9 cellular contexts compared by ENCODE assay signal in genomic region chr22:37735054-37735453, GRCh38. TPM values are rescaled to one million over a fixed set of nuclear protein-coding genes. Genes with fewer than 3 reads are reported as not detected.
DNase-seq lines count a peak whose midpoint lies in the region; ATAC-seq and TF ChIP-seq lines count a peak whose summit lies in the region.
"Had no signal": no experiment of that assay in that cellular context is flagged by ENCODE, and none has a peak within 500 bp of the region (broad histone marks: within the 10 kb centered on the region; RNA-seq: fewer than 3 reads in every experiment).

No MANE protein-coding gene starts in this region.

- in situ Hi-C loops in astrocyte of the cerebellum (cut with HindIII; ENCODE audit: low sequenced_read_pairs): no loop called here

- POLR2A ChIA-PET in HEK293 (lab: Yijun Ruan, JAX): no interaction called here

- no peaks in the 10 kb centered on the region for H3K27me3 ChIP-seq in stomach

- H3K4me3 ChIP-seq in HEK293 (ENCODE audit: low read depth, low read length): no peak overlapping the region
- no peak overlapping the region for H3K4me3 ChIP-seq in astrocyte of the cerebellum (ENCODE audit: low read depth, low read length)
- no peak overlapping the region for H3K4me3 ChIP-seq in stomach

- no peak for TF ChIP-seq EP300 in stomach (IDR thresholded peaks at IDR 0.05)

- 23 to 63% (median 46%) methylated on average over 5 to 10 of the region's 10 CpGs for WGBS in stomach, 5 donors

- intact Hi-C loops in stomach (cut with DNase I; ENCODE audit: low total_unique reads): no loop called here

- H3K27ac ChIP-seq in HEK293 (ENCODE audit: extremely low read depth, low read depth, low read length) (no peak overlapping the region), stomach (peak overlapping the region; percentile 79 to 92 (median 87))

- CTCF ChIA-PET in HEK293 (lab: Yijun Ruan, JAX): interaction anchor here (0.6 to 1.3 kb wide), 3 partner anchors 16 to 24 kb away, joined by 3 to 4 read pairs (median 4); no protein-coding TSS in a partner anchor

- no peak for TF ChIP-seq POLR2A in stomach (IDR thresholded peaks at IDR 0.05)

- ATAC-seq in GM21717 (IDR thresholded peaks at IDR 0.05; ENCODE audit: unreplicated experiment) (no peak), GM21723 (IDR thresholded peaks at IDR 0.05; ENCODE audit: unreplicated experiment) (no peak), HG02763 (IDR thresholded peaks at IDR 0.05; ENCODE audit: unreplicated experiment) (no peak)

- H3K36me3 ChIP-seq in HEK293 (ENCODE audit: control insufficient read depth in 2 of 2, insufficient read depth in 1 of 2, low read length in 2 of 2) (no peaks in the 10 kb centered on the region; a peak in 1 of 3 replicates), stomach (no peaks in the 10 kb centered on the region)

- TF ChIP-seq CTCF in HEK293 (tag by site-specific recombination; IDR thresholded peaks at IDR 0.05) (peak; percentile 64), astrocyte of the cerebellum (IDR thresholded peaks at IDR 0.05; ENCODE audit: low read depth, low read length, missing control alignments) (peak; percentile 42), stomach (IDR thresholded peaks at IDR 0.05) (peak in 4 of 7 experiments; percentile 18 to 72 (median 63))

- H3K4me1 ChIP-seq in HEK293 (ENCODE audit: control insufficient read depth, insufficient read depth, low read length) (no peaks in the 10 kb centered on the region), stomach (peaks cover 27 to 70% (median 51%) of the 10 kb centered on the region in 4 donors)

- H3K9me3 ChIP-seq in HEK293 (ENCODE audit: control insufficient read depth, insufficient read depth, low read depth, low read length) (no peaks in the 10 kb centered on the region), stomach (no peaks in the 10 kb centered on the region)

- no peak for DNase-seq in astrocyte of the cerebellum (ENCODE audit: low read depth)
- peak; percentile 9 to 23 for DNase-seq in hippocampal formation (lab: John Stamatoyannopoulos, UW)
- DNase-seq in stomach: peak; percentile 82
- DNase-seq in NCI-H2081 (lab: John Stamatoyannopoulos, UW): no peak
- DNase-seq: activated CD4-positive, CD25-positive, alpha-beta regulatory T cell treated with anti-CD3 and anti-CD28 coated beads, Interleukin-2, amount 50 U/mL, for 72 hours had no signal

TF ChIP-seq in HEK293, 187 proteins besides CTCF, POLR2A, EP300 and RAD21 (continues in another document):
- no peak for TF ChIP-seq ZNF133 (tag by site-specific recombination; IDR thresholded peaks at IDR 0.05)
- TF ChIP-seq PRDM10 (tag by site-specific recombination; IDR thresholded peaks at IDR 0.05): no peak
- no peak for TF ChIP-seq ZNF18 (tag by site-specific recombination; IDR thresholded peaks at IDR 0.05)
- no peak for TF ChIP-seq PRDM6 (tag by site-specific recombination; IDR thresholded peaks at IDR 0.05)
- TF ChIP-seq ZBTB49 (tag by site-specific recombination; IDR thresholded peaks at IDR 0.05; ENCODE audit: low read depth): no peak
- TF ChIP-seq ZNF670 (tag by site-specific recombination; IDR thresholded peaks at IDR 0.05; ENCODE audit: low read depth): no peak

RNA-seq across cellular contexts. Expression of gene TRIOBP, which starts 38.2 kb away (rescaled TPM):
- 100 to 1,000 TPM in 2 of 5 donors, 10 to 100 TPM in 3; 70.0 to 355 (median 90.6) TPM for total RNA-seq in stomach
- polyA plus RNA-seq in stomach: 10 to 100 TPM; 30.6 to 87.8 (median 70.2) TPM

RNA-seq across cellular contexts. Expression of gene NOL12, which starts 48.9 kb away (rescaled TPM):
- total RNA-seq in stomach: 10 to 100 TPM in 4 of 5 donors, 1 to 10 TPM in 1; 9.3 to 64.6 (median 41.5) TPM
- polyA plus RNA-seq in stomach: 10 to 100 TPM; 26.6 to 35.4 (median 35.2) TPM

RNA-seq across cellular contexts. Expression of gene LGALS1, which starts 59.6 kb away (rescaled TPM):
- total RNA-seq in stomach: 100 to 1,000 TPM; 235 to 490 (median 312) TPM
- polyA plus RNA-seq in stomach: 1,000 to 10,000 TPM in 1 of 3 donors, 100 to 1,000 TPM in 2; 596 to 1,435 (median 703) TPM

Comparison
In these comparisons a context has a peak if more than half of its experiments do, and no peak if none do; other contexts are left out.
1. DNase-seq: peak in hippocampal formation (2 of 2) and stomach (single experiment); none in astrocyte of the cerebellum (single experiment) and NCI-H2081 (0 of 2).
2. Peak in every context shown above with its lines, with median percentiles within 50 percentile points of each other: CTCF ChIP-seq.